ENCODE assay signal across 8 cellular contexts in genomic region chr7:13989138-13989943, GRCh38. TPM values are rescaled to one million over a fixed set of nuclear protein-coding genes. Genes with fewer than 3 reads are reported as not detected.
DNase-seq lines count a peak whose midpoint lies in the region; ATAC-seq and TF ChIP-seq lines count a peak whose summit lies in the region.

TSS of gene ETV1 (minus strand) at chr7:13989666. CDS start at chr7:13989052, 614 bp downstream.

- H3K27ac ChIP-seq in breast epithelium: peak within 1 kb of the TSS; percentile 93 to 96
- H3K27ac ChIP-seq in iPS-18a (ENCODE audit: low read length): peak within 1 kb of the TSS; percentile 97

- TF ChIP-seq CTCF in AG09309 (IDR thresholded peaks at IDR 0.05; ENCODE audit: control insufficient read depth, insufficient read depth, low read depth, low read length, missing control alignments) (peak; percentile 38), HFF-Myc (IDR thresholded peaks at IDR 0.05; ENCODE audit: low read depth, low read length, missing control alignments) (peak; percentile 36), breast epithelium (IDR thresholded peaks at IDR 0.05) (no peak)

- no peaks in the 10 kb centered on the region for H3K4me1 ChIP-seq in breast epithelium
- H3K4me1 ChIP-seq in iPS-18a (ENCODE audit: control insufficient read depth, low read depth, low read length): peaks cover 38% of the 10 kb centered on the region

- H3K36me3 ChIP-seq in breast epithelium (no peaks in the 10 kb centered on the region), iPS-18a (ENCODE audit: control insufficient read depth, low read depth, low read length) (peaks cover 3% of the 10 kb centered on the region)

- no peak for DNase-seq in AG09309 (ENCODE audit: low read depth)
- DNase-seq in HFF-Myc (ENCODE audit: extremely low read depth, low read depth): no peak
- peak; percentile 70 for DNase-seq in NCI-H774 (lab: John Stamatoyannopoulos, UW)
- peak in 1 of 2 donors; percentile 54 for DNase-seq in breast epithelium (ENCODE audit: low spot score in 2 of 2)
- peak; percentile 79 for DNase-seq in sciatic nerve (ENCODE audit: low spot score)
- DNase-seq in activated CD4-positive, CD25-positive, alpha-beta regulatory T cell (lab: John Stamatoyannopoulos, UW): no peak

- H3K27me3 ChIP-seq in breast epithelium (no peaks in the 10 kb centered on the region), iPS-18a (ENCODE audit: control insufficient read depth, insufficient read depth, low read length) (no peaks in the 10 kb centered on the region)

- no peak for TF ChIP-seq POLR2A in breast epithelium (IDR thresholded peaks at IDR 0.05)

- ATAC-seq in sciatic nerve (peak; percentile 66), HG03108 (IDR thresholded peaks at IDR 0.05; ENCODE audit: unreplicated experiment) (no peak)

- H3K4me3 ChIP-seq in AG09309 (ENCODE audit: control insufficient read depth, low read depth, low read length): peak within 1 kb of the TSS; percentile 87
- H3K4me3 ChIP-seq in HFF-Myc (replicated peaks; ENCODE audit: low read depth, low read length): peak within 1 kb of the TSS; percentile 49
- H3K4me3 ChIP-seq in breast epithelium: peak within 1 kb of the TSS; percentile 72 to 81 (median 74)
- H3K4me3 ChIP-seq in iPS-18a (ENCODE audit: low read length): peak within 1 kb of the TSS; percentile 90

- H3K9ac ChIP-seq in iPS-18a (ENCODE audit: low read length): peak within 1 kb of the TSS; percentile 87

- H3K9me3 ChIP-seq in breast epithelium: no peaks in the 10 kb centered on the region
- H3K9me3 ChIP-seq in iPS-18a (ENCODE audit: control insufficient read depth, low read depth, low read length): no peaks in the 10 kb centered on the region

- intact Hi-C loops in breast epithelium (cut with DNase I; ENCODE audit: low total_unique reads) (no loop called here), sciatic nerve (cut with DNase I) (no loop called here)

RNA-seq across cellular contexts. Expression of gene ETV1, which starts in this region (rescaled TPM):
- 10 to 100 TPM in 1 of 3 donors, 1 to 10 TPM in 2; 3.2 to 10.1 (median 5.6) TPM for total RNA-seq in breast epithelium
- total RNA-seq in sciatic nerve: 45.3 TPM

Comparison
In these comparisons a context has a peak if more than half of its experiments do, and no peak if none do; other contexts are left out.
1. DNase-seq: peak in NCI-H774 (single experiment) and sciatic nerve (single experiment); none in AG09309 (single experiment), HFF-Myc (single experiment) and activated CD4-positive, CD25-positive, alpha-beta regulatory T cell (0 of 4).
2. CTCF ChIP-seq: peak in AG09309 (single experiment) and HFF-Myc (single experiment); none in breast epithelium (0 of 3).
3. Peak in every context shown above with its lines, with median percentiles within 50 percentile points of each other: H3K4me3 ChIP-seq.